ENCODE assay signal across 1 cellular context in the genomic region with DNA sequence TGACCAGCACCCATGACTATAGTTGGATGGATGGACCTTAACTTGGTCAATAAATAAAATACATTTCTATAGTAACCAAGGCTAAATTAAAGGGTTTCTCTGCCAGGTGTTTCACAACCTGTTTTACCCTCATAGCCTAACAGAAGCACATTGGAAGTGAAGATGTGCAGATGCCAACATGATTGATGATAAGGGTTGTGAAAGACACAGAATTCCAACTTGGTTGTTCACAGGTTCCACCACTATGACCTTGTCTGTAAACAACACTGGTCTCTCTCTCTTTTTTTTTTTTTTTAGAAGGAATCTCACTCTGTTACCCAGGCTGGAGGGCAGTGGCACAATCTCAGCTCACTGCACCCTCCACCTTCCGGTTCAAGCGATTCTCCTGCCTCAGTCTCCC.
TF ChIP-seq lines count a peak whose summit lies in the region.

No MANE protein-coding gene starts in this region.

TF ChIP-seq in IMR-90, 13 proteins besides CTCF, POLR2A, EP300 and RAD21 (continued from another document):
- TF ChIP-seq MXI1 (IDR thresholded peaks at IDR 0.05; ENCODE audit: borderline replicate concordance, low read depth, low read length) (no peak), SMC3 (IDR thresholded peaks at IDR 0.05; ENCODE audit: low read depth, low read length) (no peak), CEBPB (IDR thresholded peaks at IDR 0.05; ENCODE audit: low read depth, low read length) (no peak), CHD1 (IDR thresholded peaks at IDR 0.05; ENCODE audit: low read depth, low read length) (no peak), MAFK (IDR thresholded peaks at IDR 0.05; ENCODE audit: low read depth, low read length) (no peak), MAZ (IDR thresholded peaks at IDR 0.05; ENCODE audit: borderline replicate concordance, low read depth, low read length) (no peak)
- TF ChIP-seq, protein P1, sequence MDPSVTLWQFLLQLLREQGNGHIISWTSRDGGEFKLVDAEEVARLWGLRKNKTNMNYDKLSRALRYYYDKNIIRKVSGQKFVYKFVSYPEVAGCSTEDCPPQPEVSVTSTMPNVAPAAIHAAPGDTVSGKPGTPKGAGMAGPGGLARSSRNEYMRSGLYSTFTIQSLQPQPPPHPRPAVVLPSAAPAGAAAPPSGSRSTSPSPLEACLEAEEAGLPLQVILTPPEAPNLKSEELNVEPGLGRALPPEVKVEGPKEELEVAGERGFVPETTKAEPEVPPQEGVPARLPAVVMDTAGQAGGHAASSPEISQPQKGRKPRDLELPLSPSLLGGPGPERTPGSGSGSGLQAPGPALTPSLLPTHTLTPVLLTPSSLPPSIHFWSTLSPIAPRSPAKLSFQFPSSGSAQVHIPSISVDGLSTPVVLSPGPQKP (IDR thresholded peaks at IDR 0.05; ENCODE audit: borderline replicate concordance, low read depth, low read length) = no peak
- TF ChIP-seq, protein P2, sequence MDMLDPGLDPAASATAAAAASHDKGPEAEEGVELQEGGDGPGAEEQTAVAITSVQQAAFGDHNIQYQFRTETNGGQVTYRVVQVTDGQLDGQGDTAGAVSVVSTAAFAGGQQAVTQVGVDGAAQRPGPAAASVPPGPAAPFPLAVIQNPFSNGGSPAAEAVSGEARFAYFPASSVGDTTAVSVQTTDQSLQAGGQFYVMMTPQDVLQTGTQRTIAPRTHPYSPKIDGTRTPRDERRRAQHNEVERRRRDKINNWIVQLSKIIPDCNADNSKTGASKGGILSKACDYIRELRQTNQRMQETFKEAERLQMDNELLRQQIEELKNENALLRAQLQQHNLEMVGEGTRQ (IDR thresholded peaks at IDR 0.05; ENCODE audit: low read depth, low read length) = no peak
